ENCODE assay signal across 11 cellular contexts in the genomic region with DNA sequence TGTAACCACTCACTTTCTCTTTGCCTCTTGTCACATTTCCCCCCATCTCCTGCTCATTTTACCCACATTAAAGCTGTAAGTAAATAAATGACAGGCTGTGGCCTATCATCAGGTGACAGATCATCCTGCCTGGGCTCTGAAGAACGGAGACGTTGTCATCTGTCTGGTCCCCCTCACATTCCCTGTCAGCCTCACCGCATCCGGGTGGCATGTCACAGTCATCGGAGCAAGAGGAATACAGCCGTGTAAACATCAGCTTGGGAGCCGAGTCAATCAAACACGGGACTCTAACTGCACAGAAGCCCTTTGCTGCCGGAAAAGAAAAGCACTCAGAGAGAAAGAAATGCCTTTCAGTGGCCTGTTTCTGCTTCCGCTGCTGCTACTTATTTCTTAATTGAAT.
DNase-seq lines count a peak whose midpoint lies in the region; ATAC-seq, FAIRE-seq and TF ChIP-seq lines count a peak whose summit lies in the region.
"Had no signal": no experiment of that assay in that cellular context is flagged by ENCODE, and none has a peak within 500 bp of the region (broad histone marks: within the 10 kb centered on the region; RNA-seq: fewer than 3 reads in every experiment).

No MANE protein-coding gene starts in this region.

- ATAC-seq in HG03196 (IDR thresholded peaks at IDR 0.05; ENCODE audit: unreplicated experiment) (no peak), GM21367 (IDR thresholded peaks at IDR 0.05; ENCODE audit: unreplicated experiment) (no peak), HG03139 (IDR thresholded peaks at IDR 0.05; ENCODE audit: unreplicated experiment) (no peak)
- ATAC-seq: stimulated activated effector memory CD8-positive, alpha-beta T cell treated with anti-CD3 and anti-CD28 coated beads, Interleukin-12 subunit alpha, Interleukin-12 subunit beta, amount 100 ng/mL, for 72 hours had no signal

- DNase-seq in breast epithelium (ENCODE audit: low spot score in 2 of 2), result no peak
- DNase-seq in mammary epithelial cell, result no peak
- peak; percentile 86 for DNase-seq in RCC 7860 (ENCODE audit: low spot score)
- DNase-seq in RWPE1 (ENCODE audit: low spot score), result no peak
- DNase-seq: AML-193 had no signal

- intact Hi-C loops in breast epithelium (cut with DNase I; ENCODE audit: low total_unique reads) (no loop called here), mammary epithelial cell (cut with micrococcal nuclease) (no loop called here)

- H3K36me3 ChIP-seq in breast epithelium, result no peaks in the 10 kb centered on the region
- no peaks in the 10 kb centered on the region for H3K36me3 ChIP-seq in mammary epithelial cell (ENCODE audit: insufficient read depth, low read length)
- H3K36me3 ChIP-seq in mesodermal cell (ENCODE audit: control insufficient read depth, insufficient read depth, low read length), result no peaks in the 10 kb centered on the region
- H3K36me3 ChIP-seq: ascending aorta had no signal

- TF ChIP-seq POLR2A in breast epithelium (IDR thresholded peaks at IDR 0.05), result no peak

- peak; percentile 75 for FAIRE-seq in RCC 7860 (lab: Jason Lieb, UNC)

- H3K27me3 ChIP-seq in breast epithelium, result no peaks in the 10 kb centered on the region
- H3K27me3 ChIP-seq in mammary epithelial cell (ENCODE audit: insufficient read depth, low read length), result no peaks in the 10 kb centered on the region
- H3K27me3 ChIP-seq: ascending aorta had no signal

- H4K20me1 ChIP-seq in mammary epithelial cell (ENCODE audit: insufficient read depth, low read length), result no peaks in the 10 kb centered on the region

- H3K4me2 ChIP-seq in mammary epithelial cell (ENCODE audit: insufficient read depth, low read depth, low read length), result no peak overlapping the region

- POLR2A ChIA-PET in RWPE1 (lab: Yijun Ruan, JAX; ENCODE audit: low non-redundant PET), result no interaction called here

- in situ Hi-C loops in mammary epithelial cell (cut with MboI; ENCODE audit: low sequenced_read_pairs in 2 of 2), result no loop called here

- H2AFZ ChIP-seq in mammary epithelial cell (ENCODE audit: low read depth, low read length), result no peak overlapping the region

- CTCF ChIA-PET in mammary epithelial cell (lab: Charles Lee; ENCODE audit: low non-redundant PET) (no interaction called here), RWPE1 (lab: Yijun Ruan, JAX) (no interaction called here)

- dilution Hi-C loops in mammary epithelial cell (cut with HindIII; ENCODE audit: low sequenced_read_pairs), result no loop called here

- no peak for TF ChIP-seq CTCF in breast epithelium (IDR thresholded peaks at IDR 0.05)
- TF ChIP-seq CTCF in mammary epithelial cell (conservative IDR thresholded peaks at IDR 0.05 in 1 of 2, IDR thresholded peaks at IDR 0.05 in 1 of 2; ENCODE audit: extremely low read depth in 1 of 2, insufficient read depth in 1 of 2, low read depth in 1 of 2, low read length in 2 of 2), result no peak
- TF ChIP-seq CTCF in RWPE1 (conservative IDR thresholded peaks at IDR 0.05; ENCODE audit: low read depth), result no peak

- no peak overlapping the region for H3K9ac ChIP-seq in mammary epithelial cell (ENCODE audit: insufficient read depth, low read length)

- H3K27ac ChIP-seq in breast epithelium, result peak overlapping the region; percentile 59 to 72
- H3K27ac ChIP-seq in mammary epithelial cell (ENCODE audit: insufficient read depth, low read depth, low read length), result no peak overlapping the region
- peak overlapping the region; percentile 39 for H3K27ac ChIP-seq in mesodermal cell (ENCODE audit: low read depth, low read length, severe bottlenecking)
- no peak overlapping the region for H3K27ac ChIP-seq in RWPE1
- H3K27ac ChIP-seq: ascending aorta had no signal

- H3K9me3 ChIP-seq in breast epithelium, result no peaks in the 10 kb centered on the region
- no peaks in the 10 kb centered on the region for H3K9me3 ChIP-seq in mammary epithelial cell (replicated peaks; ENCODE audit: insufficient read depth, low read length)
- H3K9me3 ChIP-seq in mesodermal cell (ENCODE audit: control insufficient read depth, low read length), result no peaks in the 10 kb centered on the region
- H3K9me3 ChIP-seq: ascending aorta had no signal

- no peaks in the 10 kb centered on the region for H3K79me2 ChIP-seq in mammary epithelial cell (ENCODE audit: insufficient read depth, low read length)

- BruUV-seq in mammary epithelial cell (replicated peaks; lab: Mats Ljungman, UMichigan), result no TSS peak

- WGBS in mammary epithelial cell (ENCODE audit: low coverage, missing lambda C conversion rate), result 92% methylated on average over 9 of the region's 10 CpGs
- WGBS in mesodermal cell (ENCODE audit: insufficient coverage in 2 of 2), 2 experiments, result 89 to 90% methylated on average over 8 to 9 of the region's 10 CpGs

- H3K4me1 ChIP-seq in breast epithelium (no peaks in the 10 kb centered on the region), mammary epithelial cell (ENCODE audit: insufficient read depth, low read length) (no peaks in the 10 kb centered on the region), mesodermal cell (ENCODE audit: control insufficient read depth, insufficient read depth, low read length, poor library complexity, severe bottlenecking) (no peaks in the 10 kb centered on the region)

- peak overlapping the region in 1 of 3 donors; percentile 3 for H3K4me3 ChIP-seq in breast epithelium
- no peak overlapping the region for H3K4me3 ChIP-seq in mammary epithelial cell (replicated peaks in 1 of 3; ENCODE audit: insufficient read depth in 1 of 3, low read depth in 2 of 3, low read length in 3 of 3)
- H3K4me3 ChIP-seq in mesodermal cell (ENCODE audit: extremely low read depth, insufficient read depth, low read length, poor library complexity, severe bottlenecking), result no peak overlapping the region
- H3K4me3 ChIP-seq: ascending aorta had no signal

Comparison
In these comparisons a context has a peak if more than half of its experiments do, and no peak if none do; other contexts are left out.
1. H3K27ac ChIP-seq: peak in breast epithelium (2 of 2) and mesodermal cell (single experiment); none in mammary epithelial cell (single experiment) and RWPE1 (single experiment).